Comparison of ENCODE assay signal across 1 cellular context in the genomic region with DNA sequence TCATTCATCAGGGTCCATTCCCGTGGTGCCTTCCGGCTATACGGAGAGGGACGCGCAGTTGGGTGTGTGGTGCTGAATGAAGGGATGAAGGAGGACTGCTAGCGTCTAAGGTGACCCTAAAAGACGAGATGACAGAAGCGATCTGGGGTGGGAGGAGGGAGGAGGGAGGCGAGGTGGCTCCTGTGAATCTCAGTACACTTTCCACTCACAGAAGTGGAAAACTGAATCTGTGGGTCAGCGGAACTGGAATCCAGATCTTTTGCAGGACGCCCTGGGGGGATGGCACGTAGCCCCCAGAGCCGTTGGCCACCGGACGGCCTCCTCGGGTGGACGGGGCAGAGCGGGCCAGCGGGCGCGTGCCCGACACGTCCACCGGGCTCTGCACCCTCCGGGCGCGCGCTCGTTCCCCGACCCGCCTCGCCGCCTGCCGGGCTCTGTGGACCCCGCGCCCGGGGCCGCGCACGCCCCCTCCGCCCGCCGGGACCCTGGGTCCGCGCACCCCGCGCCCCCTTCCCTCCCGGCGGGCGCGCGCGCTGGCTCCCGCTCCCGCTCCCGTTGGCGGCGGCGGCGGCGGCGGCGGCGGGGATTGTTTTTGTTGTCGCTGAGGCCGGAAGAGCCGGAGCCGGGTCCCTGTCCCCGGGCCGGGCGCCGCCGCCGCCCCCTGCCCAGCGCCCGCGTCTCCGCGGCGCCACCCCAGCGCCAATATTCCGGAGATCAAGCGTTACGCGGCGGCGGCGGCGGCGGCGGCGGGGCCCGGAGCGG.
TF ChIP-seq lines count a peak whose summit lies in the region.

AGO4 (plus strand) TSS at position 403 of the 762 bp plus-strand sequence. CDS start 401 bp downstream, outside the sequence.

TF ChIP-seq in HepG2, 621 proteins besides CTCF, POLR2A, EP300 and RAD21 (continued from another document and continues in another):
- TF ChIP-seq, protein P1, sequence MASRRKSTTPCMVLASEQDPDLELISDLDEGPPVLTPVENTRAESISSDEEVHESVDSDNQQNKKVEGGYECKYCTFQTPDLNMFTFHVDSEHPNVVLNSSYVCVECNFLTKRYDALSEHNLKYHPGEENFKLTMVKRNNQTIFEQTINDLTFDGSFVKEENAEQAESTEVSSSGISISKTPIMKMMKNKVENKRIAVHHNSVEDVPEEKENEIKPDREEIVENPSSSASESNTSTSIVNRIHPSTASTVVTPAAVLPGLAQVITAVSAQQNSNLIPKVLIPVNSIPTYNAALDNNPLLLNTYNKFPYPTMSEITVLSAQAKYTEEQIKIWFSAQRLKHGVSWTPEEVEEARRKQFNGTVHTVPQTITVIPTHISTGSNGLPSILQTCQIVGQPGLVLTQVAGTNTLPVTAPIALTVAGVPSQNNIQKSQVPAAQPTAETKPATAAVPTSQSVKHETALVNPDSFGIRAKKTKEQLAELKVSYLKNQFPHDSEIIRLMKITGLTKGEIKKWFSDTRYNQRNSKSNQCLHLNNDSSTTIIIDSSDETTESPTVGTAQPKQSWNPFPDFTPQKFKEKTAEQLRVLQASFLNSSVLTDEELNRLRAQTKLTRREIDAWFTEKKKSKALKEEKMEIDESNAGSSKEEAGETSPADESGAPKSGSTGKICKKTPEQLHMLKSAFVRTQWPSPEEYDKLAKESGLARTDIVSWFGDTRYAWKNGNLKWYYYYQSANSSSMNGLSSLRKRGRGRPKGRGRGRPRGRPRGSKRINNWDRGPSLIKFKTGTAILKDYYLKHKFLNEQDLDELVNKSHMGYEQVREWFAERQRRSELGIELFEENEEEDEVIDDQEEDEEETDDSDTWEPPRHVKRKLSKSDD (CRISPR knock-in tag; IDR thresholded peaks at IDR 0.05; ENCODE audit: low read depth) = no peak
- TF ChIP-seq POLR2AphosphoS2 (IDR thresholded peaks at IDR 0.05; ENCODE audit: low read depth, low read length) (no peak), ZNF383 (CRISPR knock-in tag; IDR thresholded peaks at IDR 0.05; ENCODE audit: borderline replicate concordance) (no peak), ZFP62 (CRISPR knock-in tag; IDR thresholded peaks at IDR 0.05) (no peak), CHCHD3 (CRISPR knock-in tag; IDR thresholded peaks at IDR 0.05) (no peak), SKI (IDR thresholded peaks at IDR 0.05; ENCODE audit: partially characterized antibody) (no peak), ZNF780A (CRISPR knock-in tag; IDR thresholded peaks at IDR 0.05) (no peak), BRF2 (CRISPR knock-in tag; IDR thresholded peaks at IDR 0.05) (no peak), SNAI1 (CRISPR knock-in tag; IDR thresholded peaks at IDR 0.05; ENCODE audit: borderline replicate concordance) (no peak), DNMT1 (CRISPR knock-in tag; IDR thresholded peaks at IDR 0.05) (no peak), ZNF264 (CRISPR knock-in tag; IDR thresholded peaks at IDR 0.05) (no peak), U2AF1 (optimal IDR thresholded peaks at IDR 0.05; ENCODE audit: low read depth, low read length) (no peak), ZNF749 (CRISPR knock-in tag; IDR thresholded peaks at IDR 0.05; ENCODE audit: borderline replicate concordance) (no peak), NBN (conservative IDR thresholded peaks at IDR 0.05) (no peak), ZNF180 (CRISPR knock-in tag; IDR thresholded peaks at IDR 0.05; ENCODE audit: borderline replicate concordance, low read depth) (no peak), FOXA3 (CRISPR knock-in tag; IDR thresholded peaks at IDR 0.05) (no peak), SRSF1 (optimal IDR thresholded peaks at IDR 0.05; ENCODE audit: low read depth, low read length) (no peak), ZNF121 (CRISPR knock-in tag; IDR thresholded peaks at IDR 0.05) (no peak), ZNF503 (CRISPR knock-in tag; IDR thresholded peaks at IDR 0.05) (no peak), ZBTB4 (CRISPR knock-in tag; IDR thresholded peaks at IDR 0.05; ENCODE audit: borderline replicate concordance) (no peak), IRX3 (CRISPR knock-in tag; IDR thresholded peaks at IDR 0.05; ENCODE audit: borderline replicate concordance, low read depth) (no peak), LBX2 (CRISPR knock-in tag; IDR thresholded peaks at IDR 0.05; ENCODE audit: borderline replicate concordance) (no peak), ZBTB42 (CRISPR knock-in tag; IDR thresholded peaks at IDR 0.05) (no peak), SOX6 (IDR thresholded peaks at IDR 0.05) (no peak), SOX6 (CRISPR knock-in tag; IDR thresholded peaks at IDR 0.05) (peak; percentile 20; the same call in 1 of the 2 replicates), GZF1 (CRISPR knock-in tag; IDR thresholded peaks at IDR 0.05) (no peak), ZIK1 (CRISPR knock-in tag; IDR thresholded peaks at IDR 0.05; ENCODE audit: borderline replicate concordance, low read depth) (no peak), ZBTB21 (CRISPR knock-in tag; IDR thresholded peaks at IDR 0.05) (no peak), REL (CRISPR knock-in tag; conservative IDR thresholded peaks at IDR 0.05) (no peak), ZNF674 (CRISPR knock-in tag; IDR thresholded peaks at IDR 0.05; ENCODE audit: low read depth) (no peak), ZNF496 (CRISPR knock-in tag; IDR thresholded peaks at IDR 0.05; ENCODE audit: insufficient replicate concordance) (no peak), TOPORS (CRISPR knock-in tag; IDR thresholded peaks at IDR 0.05) (no peak), ZNF235 (CRISPR knock-in tag; IDR thresholded peaks at IDR 0.05; ENCODE audit: borderline replicate concordance) (no peak), ZNF333 (CRISPR knock-in tag; IDR thresholded peaks at IDR 0.05; ENCODE audit: borderline replicate concordance) (peak; percentile 70; the same call in 1 of the 2 replicates), TBP (CRISPR knock-in tag; IDR thresholded peaks at IDR 0.05) (no peak), MAFF (IDR thresholded peaks at IDR 0.05; ENCODE audit: low read depth, low read length) (no peak), MAX (IDR thresholded peaks at IDR 0.05) (no peak), SRF (IDR thresholded peaks at IDR 0.05; ENCODE audit: low read depth, low read length) (no peak), ZNF672 (CRISPR knock-in tag; IDR thresholded peaks at IDR 0.05) (no peak), DNMT3B (CRISPR knock-in tag; conservative IDR thresholded peaks at IDR 0.05) (no peak), RORA (CRISPR knock-in tag; IDR thresholded peaks at IDR 0.05) (no peak), ZNF24 (IDR thresholded peaks at IDR 0.05) (no peak), ZNF775 (CRISPR knock-in tag; IDR thresholded peaks at IDR 0.05; ENCODE audit: borderline replicate concordance) (no peak), EHMT2 (IDR thresholded peaks at IDR 0.05; ENCODE audit: borderline replicate concordance, low read depth, low read length) (no peak), TARDBP (CRISPR knock-in tag; IDR thresholded peaks at IDR 0.05) (no peak), MTA3 (CRISPR knock-in tag; IDR thresholded peaks at IDR 0.05) (no peak), STAG1 (CRISPR knock-in tag; IDR thresholded peaks at IDR 0.05) (no peak)
- TF ChIP-seq, protein P2, sequence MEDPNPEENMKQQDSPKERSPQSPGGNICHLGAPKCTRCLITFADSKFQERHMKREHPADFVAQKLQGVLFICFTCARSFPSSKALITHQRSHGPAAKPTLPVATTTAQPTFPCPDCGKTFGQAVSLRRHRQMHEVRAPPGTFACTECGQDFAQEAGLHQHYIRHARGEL (CRISPR knock-in tag; IDR thresholded peaks at IDR 0.05) = no peak
- TF ChIP-seq, protein P3, sequence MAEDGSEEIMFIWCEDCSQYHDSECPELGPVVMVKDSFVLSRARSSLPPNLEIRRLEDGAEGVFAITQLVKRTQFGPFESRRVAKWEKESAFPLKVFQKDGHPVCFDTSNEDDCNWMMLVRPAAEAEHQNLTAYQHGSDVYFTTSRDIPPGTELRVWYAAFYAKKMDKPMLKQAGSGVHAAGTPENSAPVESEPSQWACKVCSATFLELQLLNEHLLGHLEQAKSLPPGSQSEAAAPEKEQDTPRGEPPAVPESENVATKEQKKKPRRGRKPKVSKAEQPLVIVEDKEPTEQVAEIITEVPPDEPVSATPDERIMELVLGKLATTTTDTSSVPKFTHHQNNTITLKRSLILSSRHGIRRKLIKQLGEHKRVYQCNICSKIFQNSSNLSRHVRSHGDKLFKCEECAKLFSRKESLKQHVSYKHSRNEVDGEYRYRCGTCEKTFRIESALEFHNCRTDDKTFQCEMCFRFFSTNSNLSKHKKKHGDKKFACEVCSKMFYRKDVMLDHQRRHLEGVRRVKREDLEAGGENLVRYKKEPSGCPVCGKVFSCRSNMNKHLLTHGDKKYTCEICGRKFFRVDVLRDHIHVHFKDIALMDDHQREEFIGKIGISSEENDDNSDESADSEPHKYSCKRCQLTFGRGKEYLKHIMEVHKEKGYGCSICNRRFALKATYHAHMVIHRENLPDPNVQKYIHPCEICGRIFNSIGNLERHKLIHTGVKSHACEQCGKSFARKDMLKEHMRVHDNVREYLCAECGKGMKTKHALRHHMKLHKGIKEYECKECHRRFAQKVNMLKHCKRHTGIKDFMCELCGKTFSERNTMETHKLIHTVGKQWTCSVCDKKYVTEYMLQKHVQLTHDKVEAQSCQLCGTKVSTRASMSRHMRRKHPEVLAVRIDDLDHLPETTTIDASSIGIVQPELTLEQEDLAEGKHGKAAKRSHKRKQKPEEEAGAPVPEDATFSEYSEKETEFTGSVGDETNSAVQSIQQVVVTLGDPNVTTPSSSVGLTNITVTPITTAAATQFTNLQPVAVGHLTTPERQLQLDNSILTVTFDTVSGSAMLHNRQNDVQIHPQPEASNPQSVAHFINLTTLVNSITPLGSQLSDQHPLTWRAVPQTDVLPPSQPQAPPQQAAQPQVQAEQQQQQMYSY (CRISPR knock-in tag; IDR thresholded peaks at IDR 0.05) = no peak
- TF ChIP-seq, protein P4, sequence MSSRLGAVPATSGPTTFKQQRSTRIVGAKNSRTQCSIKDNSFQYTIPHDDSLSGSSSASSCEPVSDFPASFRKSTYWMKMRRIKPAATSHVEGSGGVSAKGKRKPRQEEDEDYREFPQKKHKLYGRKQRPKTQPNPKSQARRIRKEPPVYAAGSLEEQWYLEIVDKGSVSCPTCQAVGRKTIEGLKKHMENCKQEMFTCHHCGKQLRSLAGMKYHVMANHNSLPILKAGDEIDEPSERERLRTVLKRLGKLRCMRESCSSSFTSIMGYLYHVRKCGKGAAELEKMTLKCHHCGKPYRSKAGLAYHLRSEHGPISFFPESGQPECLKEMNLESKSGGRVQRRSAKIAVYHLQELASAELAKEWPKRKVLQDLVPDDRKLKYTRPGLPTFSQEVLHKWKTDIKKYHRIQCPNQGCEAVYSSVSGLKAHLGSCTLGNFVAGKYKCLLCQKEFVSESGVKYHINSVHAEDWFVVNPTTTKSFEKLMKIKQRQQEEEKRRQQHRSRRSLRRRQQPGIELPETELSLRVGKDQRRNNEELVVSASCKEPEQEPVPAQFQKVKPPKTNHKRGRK (CRISPR knock-in tag; IDR thresholded peaks at IDR 0.05) = no peak
- TF ChIP-seq, protein P5, sequence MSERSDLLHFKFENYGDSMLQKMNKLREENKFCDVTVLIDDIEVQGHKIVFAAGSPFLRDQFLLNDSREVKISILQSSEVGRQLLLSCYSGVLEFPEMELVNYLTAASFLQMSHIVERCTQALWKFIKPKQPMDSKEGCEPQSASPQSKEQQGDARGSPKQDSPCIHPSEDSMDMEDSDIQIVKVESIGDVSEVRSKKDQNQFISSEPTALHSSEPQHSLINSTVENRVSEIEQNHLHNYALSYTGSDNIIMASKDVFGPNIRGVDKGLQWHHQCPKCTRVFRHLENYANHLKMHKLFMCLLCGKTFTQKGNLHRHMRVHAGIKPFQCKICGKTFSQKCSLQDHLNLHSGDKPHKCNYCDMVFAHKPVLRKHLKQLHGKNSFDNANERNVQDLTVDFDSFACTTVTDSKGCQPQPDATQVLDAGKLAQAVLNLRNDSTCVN (CRISPR knock-in tag; IDR thresholded peaks at IDR 0.05; ENCODE audit: borderline replicate concordance) = no peak
